In genomic region chr11:62614275-62614674, GRCh38 we compare ENCODE assay signal across 7 cellular contexts. TPM values are rescaled to one million over a fixed set of nuclear protein-coding genes. Genes with fewer than 3 reads are reported as not detected.
DNase-seq lines count a peak whose midpoint lies in the region; ATAC-seq and TF ChIP-seq lines count a peak whose summit lies in the region.

No MANE protein-coding gene starts in this region.

- WGBS in hepatocyte (ENCODE audit: low lambda C conversion rate, missing lambda C conversion rate), result 72% methylated on average over 8 of the region's 8 CpGs

- no peaks in the 10 kb centered on the region for H3K36me3 ChIP-seq in hepatocyte (replicated peaks; ENCODE audit: insufficient read depth, low read depth)

- peaks cover 15% of the 10 kb centered on the region for H3K4me1 ChIP-seq in hepatocyte (ENCODE audit: insufficient read depth)

- no peaks in the 10 kb centered on the region for H4K20me1 ChIP-seq in hepatocyte (ENCODE audit: insufficient read depth, poor library complexity, severe bottlenecking)

- H3K27me3 Mint-ChIP-seq in activated CD8-positive, alpha-beta memory T cell treated with anti-CD3 and anti-CD28 coated beads, Interleukin-2, amount 10 ng/mL, durations not matched to agents 7 days and 5 days, result no peaks in the 10 kb centered on the region
- no peaks in the 10 kb centered on the region for H3K27me3 Mint-ChIP-seq in stimulated activated memory B cell treated with anti-CD40 and anti-IgM and Interleukin-4, amounts not matched to agents 10 μg/mL and 1 μg/mL and 100 μg/mL, for 72 hours

- H3K27ac ChIP-seq in hepatocyte, result peak overlapping the region; percentile 97

- no peak overlapping the region for H3K4me3 Mint-ChIP-seq in activated CD8-positive, alpha-beta memory T cell treated with anti-CD3 and anti-CD28 coated beads, Interleukin-2, amount 10 ng/mL, durations not matched to agents 7 days and 5 days
- H3K4me3 Mint-ChIP-seq in stimulated activated memory B cell treated with anti-CD40 and anti-IgM and Interleukin-4, amounts not matched to agents 10 μg/mL and 1 μg/mL and 100 μg/mL, for 72 hours, result no peak overlapping the region

- H3K9me2 ChIP-seq in hepatocyte (replicated peaks; ENCODE audit: insufficient read depth), result no peaks in the 10 kb centered on the region

- H3K36me3 Mint-ChIP-seq in activated CD8-positive, alpha-beta memory T cell treated with anti-CD3 and anti-CD28 coated beads, Interleukin-2, amount 10 ng/mL, durations not matched to agents 7 days and 5 days, result peaks cover 16% of the 10 kb centered on the region
- H3K36me3 Mint-ChIP-seq in stimulated activated memory B cell treated with anti-CD40 and anti-IgM and Interleukin-4, amounts not matched to agents 10 μg/mL and 1 μg/mL and 100 μg/mL, for 72 hours, result peaks cover 25% of the 10 kb centered on the region

- H3K9me3 ChIP-seq in hepatocyte (ENCODE audit: low read depth), result no peaks in the 10 kb centered on the region

- no peak for TF ChIP-seq RAD21 in Ishikawa (IDR thresholded peaks at IDR 0.05; ENCODE audit: low read depth)

- peaks cover 21% of the 10 kb centered on the region for H3K79me2 ChIP-seq in hepatocyte

- H3K4me2 ChIP-seq in hepatocyte, result no peak overlapping the region

- H3K4me1 Mint-ChIP-seq in activated CD8-positive, alpha-beta memory T cell treated with anti-CD3 and anti-CD28 coated beads, Interleukin-2, amount 10 ng/mL, durations not matched to agents 7 days and 5 days, result peaks cover 39% of the 10 kb centered on the region
- H3K4me1 Mint-ChIP-seq in stimulated activated memory B cell treated with anti-CD40 and anti-IgM and Interleukin-4, amounts not matched to agents 10 μg/mL and 1 μg/mL and 100 μg/mL, for 72 hours, result peaks cover 23% of the 10 kb centered on the region

- TF ChIP-seq CTCF in hepatocyte (IDR thresholded peaks at IDR 0.05; ENCODE audit: poor library complexity), result no peak

- CTCF ChIA-PET in activated CD8-positive, alpha-beta memory T cell treated with anti-CD3 and anti-CD28 coated beads, Interleukin-2, amount 10 ng/mL, durations not matched to agents 7 days and 5 days (lab: Charles Lee), result interaction anchor here (1.7 kb wide), 2 partner anchors 12 to 80 kb away, joined by 4 to 5 read pairs; partner anchors contain the start of gene MTA2

- no peak overlapping the region for H2AFZ ChIP-seq in hepatocyte

- no peaks in the 10 kb centered on the region for H3K9me3 Mint-ChIP-seq in activated CD8-positive, alpha-beta memory T cell treated with anti-CD3 and anti-CD28 coated beads, Interleukin-2, amount 10 ng/mL, durations not matched to agents 7 days and 5 days (ENCODE audit: low read depth)
- no peaks in the 10 kb centered on the region for H3K9me3 Mint-ChIP-seq in stimulated activated memory B cell treated with anti-CD40 and anti-IgM and Interleukin-4, amounts not matched to agents 10 μg/mL and 1 μg/mL and 100 μg/mL, for 72 hours

- ATAC-seq in activated CD8-positive, alpha-beta memory T cell treated with anti-CD3 and anti-CD28 coated beads, Interleukin-2, amount 10 ng/mL, durations not matched to agents 7 days and 5 days, result no peak
- ATAC-seq in stimulated activated memory B cell treated with anti-CD40 and anti-IgM and Interleukin-4, amounts not matched to agents 10 μg/mL and 1 μg/mL and 100 μg/mL, for 72 hours, result no peak
- ATAC-seq in GM21515 (IDR thresholded peaks at IDR 0.05; ENCODE audit: unreplicated experiment), result no peak

- DNase-seq in activated CD8-positive, alpha-beta memory T cell treated with anti-CD3 and anti-CD28 coated beads, Interleukin-2, amount 10 ng/mL, durations not matched to agents 7 days and 5 days, result no peak
- DNase-seq in hepatocyte (ENCODE audit: low spot score) (peak; percentile 77), cerebellum (ENCODE audit: low spot score) (no peak), AG08396 (ENCODE audit: low spot score) (no peak)

- H3K27ac Mint-ChIP-seq in activated CD8-positive, alpha-beta memory T cell treated with anti-CD3 and anti-CD28 coated beads, Interleukin-2, amount 10 ng/mL, durations not matched to agents 7 days and 5 days, result peak overlapping the region; percentile 77
- H3K27ac Mint-ChIP-seq in stimulated activated memory B cell treated with anti-CD40 and anti-IgM and Interleukin-4, amounts not matched to agents 10 μg/mL and 1 μg/mL and 100 μg/mL, for 72 hours, result peak overlapping the region; percentile 94

- no peaks in the 10 kb centered on the region for H3K27me3 ChIP-seq in hepatocyte

- no peak overlapping the region for H3K4me3 ChIP-seq in hepatocyte

- no peak for TF ChIP-seq EP300 in Ishikawa (IDR thresholded peaks at IDR 0.05; ENCODE audit: borderline replicate concordance)

TF ChIP-seq in Ishikawa, 13 proteins besides CTCF, POLR2A, EP300 and RAD21:
- TF ChIP-seq TCF12 (IDR thresholded peaks at IDR 0.05; ENCODE audit: low read depth) (no peak), MAX (IDR thresholded peaks at IDR 0.05) (peak; percentile 79)

RNA-seq across cellular contexts. Expression of gene ROM1, which starts 1.2 kb away (rescaled TPM):
- total RNA-seq in activated CD8-positive, alpha-beta memory T cell treated with anti-CD3 and anti-CD28 coated beads, Interleukin-2, amount 10 ng/mL, durations not matched to agents 7 days and 5 days, result 1 to 10 TPM; 1.1 to 1.5 TPM
- total RNA-seq in hepatocyte (1.5 and 1.9 TPM in 2 replicates), cerebellum (0.64 TPM)
- 2.1 and 3.2 TPM in 2 replicates for polyA plus RNA-seq in hepatocyte

RNA-seq across cellular contexts. Expression of gene EML3, which starts 1.7 kb away (rescaled TPM):
- total RNA-seq in activated CD8-positive, alpha-beta memory T cell treated with anti-CD3 and anti-CD28 coated beads, Interleukin-2, amount 10 ng/mL, durations not matched to agents 7 days and 5 days, result 100 to 1,000 TPM; 132 to 133 TPM
- 18.3 and 21.6 TPM in 2 replicates for total RNA-seq in hepatocyte
- 22.6 and 51.0 TPM in 2 replicates for polyA plus RNA-seq in hepatocyte
- 5.6 TPM for total RNA-seq in cerebellum

RNA-seq across cellular contexts. Expression of gene B3GAT3, which starts 7.5 kb away (rescaled TPM):
- total RNA-seq in activated CD8-positive, alpha-beta memory T cell treated with anti-CD3 and anti-CD28 coated beads, Interleukin-2, amount 10 ng/mL, durations not matched to agents 7 days and 5 days, result 10 to 100 TPM; 64.5 to 69.7 TPM
- total RNA-seq in hepatocyte, result 32.3 and 34.4 TPM in 2 replicates
- polyA plus RNA-seq in hepatocyte, result 59.6 and 61.4 TPM in 2 replicates
- 12.8 TPM for total RNA-seq in cerebellum

RNA-seq across cellular contexts. Expression of gene MTA2, which starts 12.6 kb away (rescaled TPM):
- total RNA-seq in activated CD8-positive, alpha-beta memory T cell treated with anti-CD3 and anti-CD28 coated beads, Interleukin-2, amount 10 ng/mL, durations not matched to agents 7 days and 5 days, result 100 to 1,000 TPM; 245 to 264 TPM
- 46.8 and 53.1 TPM in 2 replicates for total RNA-seq in hepatocyte
- 17.1 and 25.6 TPM in 2 replicates for polyA plus RNA-seq in hepatocyte
- 72.5 TPM for total RNA-seq in cerebellum

RNA-seq across cellular contexts. Expression of gene TUT1, which starts 23.0 kb away (rescaled TPM):
- 10 to 100 TPM; 24.7 to 29.6 TPM for total RNA-seq in activated CD8-positive, alpha-beta memory T cell treated with anti-CD3 and anti-CD28 coated beads, Interleukin-2, amount 10 ng/mL, durations not matched to agents 7 days and 5 days
- total RNA-seq in hepatocyte, result 6.7 and 11.7 TPM in 2 replicates
- polyA plus RNA-seq in hepatocyte, result 14.2 and 16.5 TPM in 2 replicates
- total RNA-seq in cerebellum, result 6.3 TPM
